In genomic region chr17:48011405-48012150, GRCh38 we compare ENCODE assay signal across 8 cellular contexts. TPM values are rescaled to one million over a fixed set of nuclear protein-coding genes. Genes with fewer than 3 reads are reported as not detected.
DNase-seq lines count a peak whose midpoint lies in the region; ATAC-seq lines count a peak whose summit lies in the region.

No MANE protein-coding gene starts in this region.

- H3K4me2 ChIP-seq in skeletal muscle satellite cell (ENCODE audit: low read length) = peak overlapping the region; percentile 82

- POLR2A ChIA-PET in CD4-positive, alpha-beta memory T cell (lab: Charles Lee; ENCODE audit: partially characterized antibody) = interaction anchor here (1.0 to 2.0 kb wide), 3 partner anchors 14 to 116 kb away, joined by 3 to 12 read pairs (median 3); partner anchors contain the start of gene CDK5RAP3

- no peak overlapping the region for H3K27ac ChIP-seq in CD4-positive, alpha-beta memory T cell (ENCODE audit: low read depth, low read length)

- no peaks in the 10 kb centered on the region for H3K9me3 ChIP-seq in CD4-positive, alpha-beta memory T cell (ENCODE audit: control insufficient read depth in 1 of 2, low read length in 2 of 2)
- H3K9me3 ChIP-seq in NT2/D1 (ENCODE audit: insufficient read depth, low read length) (no peaks in the 10 kb centered on the region), skeletal muscle satellite cell (replicated peaks; ENCODE audit: low read length) (no peaks in the 10 kb centered on the region)

- peaks cover 8% of the 10 kb centered on the region for H3K4me1 ChIP-seq in CD4-positive, alpha-beta memory T cell (ENCODE audit: insufficient read depth, low read length)
- H3K4me1 ChIP-seq in NT2/D1 (ENCODE audit: insufficient read depth, insufficient read length) = peaks cover 8% of the 10 kb centered on the region
- H3K4me1 ChIP-seq in skeletal muscle satellite cell (ENCODE audit: control insufficient read depth, insufficient read depth, low read length) = peaks cover 10% of the 10 kb centered on the region

- intact Hi-C loops in CD4-positive, alpha-beta memory T cell (cut with micrococcal nuclease) = loop anchor here (1.0 kb wide), 1 partner anchor 13 kb away; no protein-coding TSS in a partner anchor
- intact Hi-C loops in activated T-helper 1 cell treated with anti-CD3 and anti-CD28 coated beads, Interleukin-12 subunit alpha, Interleukin-12 subunit beta, Interleukin-2, Interleukin-4 antibody, amounts not matched to agents 30 ng/mL and 10 ng/mL and 1 ng/mL, durations not matched to agents 14 hours and 24 hours and 36 hours (cut with micrococcal nuclease) = loop anchor here (1.0 to 5.0 kb wide), 4 partner anchors 14 to 607 kb away; partner anchors contain the start of gene SP2
- intact Hi-C loops in left ventricle myocardium superior (cut with micrococcal nuclease) = no loop called here

- H3K9ac ChIP-seq in NT2/D1 (ENCODE audit: insufficient read length, low read depth) (peak overlapping the region; percentile 79), skeletal muscle satellite cell (ENCODE audit: low read depth, low read length) (peak overlapping the region; percentile 37)

- peaks cover 22 to 42% of the 10 kb centered on the region in 2 donors for H3K27me3 Mint-ChIP-seq in CD4-positive, alpha-beta memory T cell
- H3K27me3 Mint-ChIP-seq in activated T-helper 1 cell treated with anti-CD3 and anti-CD28 coated beads, Interleukin-12 subunit alpha, Interleukin-12 subunit beta, Interleukin-2, Interleukin-4 antibody, amounts not matched to agents 30 ng/mL and 10 ng/mL and 1 ng/mL, durations not matched to agents 14 hours and 24 hours and 36 hours (ENCODE audit: insufficient read depth) = peaks cover 24% of the 10 kb centered on the region

- peak overlapping the region; percentile 76 to 92 (median 84) for H3K4me3 Mint-ChIP-seq in CD4-positive, alpha-beta memory T cell
- H3K4me3 Mint-ChIP-seq in activated T-helper 1 cell treated with anti-CD3 and anti-CD28 coated beads, Interleukin-12 subunit alpha, Interleukin-12 subunit beta, Interleukin-2, Interleukin-4 antibody, amounts not matched to agents 30 ng/mL and 10 ng/mL and 1 ng/mL, durations not matched to agents 14 hours and 24 hours and 36 hours = peak overlapping the region; percentile 84

- H3K27me3 ChIP-seq in CD4-positive, alpha-beta memory T cell (ENCODE audit: insufficient read depth, low read length) = peaks cover 11% of the 10 kb centered on the region
- H3K27me3 ChIP-seq in NT2/D1 (ENCODE audit: insufficient read depth, insufficient read length) = peaks cover 6% of the 10 kb centered on the region
- peaks cover 11% of the 10 kb centered on the region for H3K27me3 ChIP-seq in skeletal muscle satellite cell (ENCODE audit: control insufficient read depth, insufficient read depth, low read length)

- no peaks in the 10 kb centered on the region for H3K36me3 ChIP-seq in CD4-positive, alpha-beta memory T cell (ENCODE audit: insufficient read depth, low read length)
- H3K36me3 ChIP-seq in NT2/D1 (ENCODE audit: insufficient read depth, insufficient read length, low read length) (no peaks in the 10 kb centered on the region), skeletal muscle satellite cell (ENCODE audit: insufficient read depth, low read length) (no peaks in the 10 kb centered on the region)

- ATAC-seq in left ventricle myocardium superior (peak; percentile 57), GM18909 (IDR thresholded peaks at IDR 0.05; ENCODE audit: poor library complexity, unreplicated experiment) (no peak), HG03439 (IDR thresholded peaks at IDR 0.05; ENCODE audit: unreplicated experiment) (no peak)

- H3K4me1 Mint-ChIP-seq in CD4-positive, alpha-beta memory T cell = peaks cover 9 to 18% (median 14%) of the 10 kb centered on the region in 4 donors
- H3K4me1 Mint-ChIP-seq in activated T-helper 1 cell treated with anti-CD3 and anti-CD28 coated beads, Interleukin-12 subunit alpha, Interleukin-12 subunit beta, Interleukin-2, Interleukin-4 antibody, amounts not matched to agents 30 ng/mL and 10 ng/mL and 1 ng/mL, durations not matched to agents 14 hours and 24 hours and 36 hours (ENCODE audit: low read depth) = peaks cover 6% of the 10 kb centered on the region

- H3K27ac Mint-ChIP-seq in CD4-positive, alpha-beta memory T cell = peak overlapping the region in 3 of 7 donors; percentile 11 to 85 (median 77)
- H3K27ac Mint-ChIP-seq in activated T-helper 1 cell treated with anti-CD3 and anti-CD28 coated beads, Interleukin-12 subunit alpha, Interleukin-12 subunit beta, Interleukin-2, Interleukin-4 antibody, amounts not matched to agents 30 ng/mL and 10 ng/mL and 1 ng/mL, durations not matched to agents 14 hours and 24 hours and 36 hours = peak overlapping the region; percentile 37

- no peaks in the 10 kb centered on the region for H3K9me3 Mint-ChIP-seq in CD4-positive, alpha-beta memory T cell
- no peaks in the 10 kb centered on the region for H3K9me3 Mint-ChIP-seq in activated T-helper 1 cell treated with anti-CD3 and anti-CD28 coated beads, Interleukin-12 subunit alpha, Interleukin-12 subunit beta, Interleukin-2, Interleukin-4 antibody, amounts not matched to agents 30 ng/mL and 10 ng/mL and 1 ng/mL, durations not matched to agents 14 hours and 24 hours and 36 hours

- peak; percentile 25 to 51 (median 42) for DNase-seq in CD4-positive, alpha-beta memory T cell
- peak; percentile 50 for DNase-seq in HT-29 (ENCODE audit: low spot score)
- no peak for DNase-seq in NT2/D1 (ENCODE audit: low read depth, low spot score)
- peak; percentile 44 for DNase-seq in activated T-helper 1 cell treated with anti-CD3 and anti-CD28 coated beads, Interleukin-12 subunit alpha, Interleukin-12 subunit beta, Interleukin-2, Interleukin-4 antibody, amounts not matched to agents 30 ng/mL and 10 ng/mL and 1 ng/mL, durations not matched to agents 14 hours and 24 hours and 36 hours (ENCODE audit: low spot score)
- no peak for DNase-seq in left ventricle myocardium superior

- peak overlapping the region in 1 of 2 donors; percentile 36 for H3K4me3 ChIP-seq in CD4-positive, alpha-beta memory T cell (ENCODE audit: low read length in 2 of 2)
- peak overlapping the region; percentile 63 for H3K4me3 ChIP-seq in NT2/D1 (ENCODE audit: insufficient read length, low read depth)
- peak overlapping the region; percentile 66 for H3K4me3 ChIP-seq in skeletal muscle satellite cell (ENCODE audit: low read length)

- H3K36me3 Mint-ChIP-seq in CD4-positive, alpha-beta memory T cell = no peaks in the 10 kb centered on the region
- H3K36me3 Mint-ChIP-seq in activated T-helper 1 cell treated with anti-CD3 and anti-CD28 coated beads, Interleukin-12 subunit alpha, Interleukin-12 subunit beta, Interleukin-2, Interleukin-4 antibody, amounts not matched to agents 30 ng/mL and 10 ng/mL and 1 ng/mL, durations not matched to agents 14 hours and 24 hours and 36 hours (ENCODE audit: low read depth) = no peaks in the 10 kb centered on the region

- CTCF ChIA-PET in CD4-positive, alpha-beta memory T cell (lab: Charles Lee; ENCODE audit: partially characterized antibody) = interaction anchor here (0.7 to 2.9 kb wide), 13 partner anchors 9 to 170 kb away, joined by 3 to 22 read pairs (median 4); partner anchors contain the start of gene CDK5RAP3

RNA-seq across cellular contexts. Expression of gene COPZ2, which starts 26.0 kb away (rescaled TPM):
- total RNA-seq in CD4-positive, alpha-beta memory T cell = 1 to 10 TPM; 1.9 to 2.0 TPM
- 1 to 10 TPM; 1.6 to 1.9 TPM for polyA plus RNA-seq in CD4-positive, alpha-beta memory T cell
- 0.89 and 4.2 TPM in 2 replicates for total RNA-seq in HT-29 (2014; rRNA removed; shearing (Covaris generic))
- total RNA-seq in activated T-helper 1 cell treated with anti-CD3 and anti-CD28 coated beads, Interleukin-12 subunit alpha, Interleukin-12 subunit beta, Interleukin-2, Interleukin-4 antibody, amounts not matched to agents 30 ng/mL and 10 ng/mL and 1 ng/mL, durations not matched to agents 14 hours and 24 hours and 36 hours = 3.4 and 5.8 TPM in 2 replicates
- 58.2 TPM for total RNA-seq in left ventricle myocardium superior
- 22.6 and 47.8 TPM in 2 replicates for total RNA-seq in skeletal muscle satellite cell (2012; rRNA removed)

RNA-seq across cellular contexts. Expression of gene NFE2L1, which starts 36.6 kb away (rescaled TPM):
- total RNA-seq in CD4-positive, alpha-beta memory T cell = 10 to 100 TPM; 53.5 to 62.5 TPM
- polyA plus RNA-seq in CD4-positive, alpha-beta memory T cell = 10 to 100 TPM in 1 of 2 donors, 1 to 10 TPM in 1; 2.9 to 16.2 TPM
- 38.1 and 39.5 TPM in 2 replicates for total RNA-seq in HT-29 (2014; rRNA removed; shearing (Covaris generic))
- total RNA-seq in activated T-helper 1 cell treated with anti-CD3 and anti-CD28 coated beads, Interleukin-12 subunit alpha, Interleukin-12 subunit beta, Interleukin-2, Interleukin-4 antibody, amounts not matched to agents 30 ng/mL and 10 ng/mL and 1 ng/mL, durations not matched to agents 14 hours and 24 hours and 36 hours = 86.6 and 92.0 TPM in 2 replicates
- 886 TPM for total RNA-seq in left ventricle myocardium superior
- 93.3 and 93.7 TPM in 2 replicates for total RNA-seq in skeletal muscle satellite cell (2012; rRNA removed)

RNA-seq across cellular contexts. Expression of gene CDK5RAP3, which starts 40.7 kb away (rescaled TPM):
- 100 to 1,000 TPM; 340 to 343 TPM for total RNA-seq in CD4-positive, alpha-beta memory T cell
- polyA plus RNA-seq in CD4-positive, alpha-beta memory T cell = 10 to 100 TPM; 75.1 to 99.2 TPM
- 132 and 142 TPM in 2 replicates for total RNA-seq in HT-29 (2014; rRNA removed; shearing (Covaris generic))
- 190 and 200 TPM in 2 replicates for total RNA-seq in activated T-helper 1 cell treated with anti-CD3 and anti-CD28 coated beads, Interleukin-12 subunit alpha, Interleukin-12 subunit beta, Interleukin-2, Interleukin-4 antibody, amounts not matched to agents 30 ng/mL and 10 ng/mL and 1 ng/mL, durations not matched to agents 14 hours and 24 hours and 36 hours
- total RNA-seq in left ventricle myocardium superior = 50.8 TPM
- total RNA-seq in skeletal muscle satellite cell (2012; rRNA removed) = 35.8 and 42.3 TPM in 2 replicates

RNA-seq across cellular contexts. Expression of gene PRR15L, which starts 53.9 kb away (rescaled TPM):
- total RNA-seq in CD4-positive, alpha-beta memory T cell = not detected
- polyA plus RNA-seq in CD4-positive, alpha-beta memory T cell = under 1 TPM in 1 of 2 donors, not detected in 1; 0.11 TPM
- total RNA-seq in HT-29 (2014; rRNA removed; shearing (Covaris generic)) = 54.3 and 59.6 TPM in 2 replicates
- not detected in 2 replicates for total RNA-seq in activated T-helper 1 cell treated with anti-CD3 and anti-CD28 coated beads, Interleukin-12 subunit alpha, Interleukin-12 subunit beta, Interleukin-2, Interleukin-4 antibody, amounts not matched to agents 30 ng/mL and 10 ng/mL and 1 ng/mL, durations not matched to agents 14 hours and 24 hours and 36 hours
- not detected for total RNA-seq in left ventricle myocardium superior
- not detected in 2 replicates for total RNA-seq in skeletal muscle satellite cell (2012; rRNA removed)

Comparison
In these comparisons a context has a peak if more than half of its experiments do, and no peak if none do; other contexts are left out.
1. DNase-seq: peak in CD4-positive, alpha-beta memory T cell (5 of 5), HT-29 (single experiment) and activated T-helper 1 cell treated with anti-CD3 and anti-CD28 coated beads, Interleukin-12 subunit alpha, Interleukin-12 subunit beta, Interleukin-2, Interleukin-4 antibody, amounts not matched to agents 30 ng/mL and 10 ng/mL and 1 ng/mL, durations not matched to agents 14 hours and 24 hours and 36 hours (single experiment); none in NT2/D1 (single experiment) and left ventricle myocardium superior (single experiment).